In genomic region chr5:88807327-88807726, GRCh38 we compare ENCODE assay signal across 22 cellular contexts.
"Had no signal": no experiment of that assay in that cellular context is flagged by ENCODE, and none has a peak within 500 bp of the region (broad histone marks: within the 10 kb centered on the region; RNA-seq: fewer than 3 reads in every experiment).

No MANE protein-coding gene starts in this region.

- H3K9me3 Mint-ChIP-seq: activated CD8-positive, alpha-beta T cell treated with anti-CD3 and anti-CD28 coated beads for 36 hours; activated naive CD8-positive, alpha-beta T cell treated with anti-CD3 and anti-CD28 coated beads, Interleukin-2, amount 10 ng/mL, durations not matched to agents 7 days and 5 days; T-cell had no signal

- H3K36me3 ChIP-seq: WERI-Rb-1 had no signal

- H3K27ac Mint-ChIP-seq: activated CD8-positive, alpha-beta T cell treated with anti-CD3 and anti-CD28 coated beads for 36 hours; activated naive CD8-positive, alpha-beta T cell treated with anti-CD3 and anti-CD28 coated beads, Interleukin-2, amount 10 ng/mL, durations not matched to agents 7 days and 5 days; T-cell had no signal

- DNase-seq: activated CD4-positive, alpha-beta T cell treated with anti-CD3 and anti-CD28 coated beads for 4 hours; activated CD8-positive, alpha-beta memory T cell treated with anti-CD3 and anti-CD28 coated beads, Interleukin-2, amount 50 U/mL, for 4 hours; activated CD8-positive, alpha-beta T cell treated with anti-CD3 and anti-CD28 coated beads for 36 hours; activated naive CD4-positive, alpha-beta T cell treated with anti-CD3 and anti-CD28 coated beads, Interleukin-2, amount 50 U/mL, for 16 hours; activated naive CD8-positive, alpha-beta T cell treated with anti-CD3 and anti-CD28 coated beads, Interleukin-2, amount 10 ng/mL, durations not matched to agents 7 days and 5 days; adrenal gland; anterior cingulate cortex; cerebellar nuclear complex; MG63; NCI-H1105; NCI-H1436; NCI-H1694 treated with DMSO at 0.1 percent for 48 hours; NCI-H2029 treated with DMSO at 0.1 percent for 48 hours; NCI-H526; NCI-H774; SIG-M5; T-cell; T-helper 2 cell; T1000; WERI-Rb-1 had no signal

- H3K36me3 Mint-ChIP-seq: activated naive CD8-positive, alpha-beta T cell treated with anti-CD3 and anti-CD28 coated beads, Interleukin-2, amount 10 ng/mL, durations not matched to agents 7 days and 5 days; T-cell had no signal

- H3K9me3 ChIP-seq: adrenal gland, MG63 had no signal

- ATAC-seq: activated CD4-positive, CD25-positive, alpha-beta regulatory T cell treated with anti-CD3 and anti-CD28 coated beads, Interleukin-2, amount 50 U/mL, for 24 hours; activated CD8-positive, alpha-beta T cell treated with anti-CD3 and anti-CD28 coated beads for 36 hours; T-cell had no signal

- H3K27ac ChIP-seq: adrenal gland, WERI-Rb-1 had no signal

- H3K4me1 Mint-ChIP-seq: activated naive CD8-positive, alpha-beta T cell treated with anti-CD3 and anti-CD28 coated beads, Interleukin-2, amount 10 ng/mL, durations not matched to agents 7 days and 5 days had no signal

- H3K4me3 ChIP-seq: adrenal gland, MG63 had no signal

- H3K27me3 Mint-ChIP-seq: T-cell had no signal

- H3K27me3 ChIP-seq: adrenal gland, MG63 had no signal

- FAIRE-seq: TTC549 had no signal

- H3K4me3 Mint-ChIP-seq: activated CD8-positive, alpha-beta T cell treated with anti-CD3 and anti-CD28 coated beads for 36 hours; activated naive CD8-positive, alpha-beta T cell treated with anti-CD3 and anti-CD28 coated beads, Interleukin-2, amount 10 ng/mL, durations not matched to agents 7 days and 5 days; T-cell had no signal
